In genomic region chr18:35478520-35479435, GRCh38 we compare ENCODE assay signal across 1 cellular context.
TF ChIP-seq lines count a peak whose summit lies in the region.

No MANE protein-coding gene starts in this region.

TF ChIP-seq in HepG2, 621 proteins besides CTCF, POLR2A, EP300 and RAD21 (continued from another document and continues in another):
- TF ChIP-seq, protein P1, sequence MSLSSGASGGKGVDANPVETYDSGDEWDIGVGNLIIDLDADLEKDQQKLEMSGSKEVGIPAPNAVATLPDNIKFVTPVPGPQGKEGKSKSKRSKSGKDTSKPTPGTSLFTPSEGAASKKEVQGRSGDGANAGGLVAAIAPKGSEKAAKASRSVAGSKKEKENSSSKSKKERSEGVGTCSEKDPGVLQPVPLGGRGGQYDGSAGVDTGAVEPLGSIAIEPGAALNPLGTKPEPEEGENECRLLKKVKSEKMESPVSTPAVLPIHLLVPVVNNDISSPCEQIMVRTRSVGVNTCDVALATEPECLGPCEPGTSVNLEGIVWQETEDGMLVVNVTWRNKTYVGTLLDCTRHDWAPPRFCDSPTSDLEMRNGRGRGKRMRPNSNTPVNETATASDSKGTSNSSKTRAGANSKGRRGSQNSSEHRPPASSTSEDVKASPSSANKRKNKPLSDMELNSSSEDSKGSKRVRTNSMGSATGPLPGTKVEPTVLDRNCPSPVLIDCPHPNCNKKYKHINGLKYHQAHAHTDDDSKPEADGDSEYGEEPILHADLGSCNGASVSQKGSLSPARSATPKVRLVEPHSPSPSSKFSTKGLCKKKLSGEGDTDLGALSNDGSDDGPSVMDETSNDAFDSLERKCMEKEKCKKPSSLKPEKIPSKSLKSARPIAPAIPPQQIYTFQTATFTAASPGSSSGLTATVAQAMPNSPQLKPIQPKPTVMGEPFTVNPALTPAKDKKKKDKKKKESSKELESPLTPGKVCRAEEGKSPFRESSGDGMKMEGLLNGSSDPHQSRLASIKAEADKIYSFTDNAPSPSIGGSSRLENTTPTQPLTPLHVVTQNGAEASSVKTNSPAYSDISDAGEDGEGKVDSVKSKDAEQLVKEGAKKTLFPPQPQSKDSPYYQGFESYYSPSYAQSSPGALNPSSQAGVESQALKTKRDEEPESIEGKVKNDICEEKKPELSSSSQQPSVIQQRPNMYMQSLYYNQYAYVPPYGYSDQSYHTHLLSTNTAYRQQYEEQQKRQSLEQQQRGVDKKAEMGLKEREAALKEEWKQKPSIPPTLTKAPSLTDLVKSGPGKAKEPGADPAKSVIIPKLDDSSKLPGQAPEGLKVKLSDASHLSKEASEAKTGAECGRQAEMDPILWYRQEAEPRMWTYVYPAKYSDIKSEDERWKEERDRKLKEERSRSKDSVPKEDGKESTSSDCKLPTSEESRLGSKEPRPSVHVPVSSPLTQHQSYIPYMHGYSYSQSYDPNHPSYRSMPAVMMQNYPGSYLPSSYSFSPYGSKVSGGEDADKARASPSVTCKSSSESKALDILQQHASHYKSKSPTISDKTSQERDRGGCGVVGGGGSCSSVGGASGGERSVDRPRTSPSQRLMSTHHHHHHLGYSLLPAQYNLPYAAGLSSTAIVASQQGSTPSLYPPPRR (CRISPR knock-in tag; IDR thresholded peaks at IDR 0.05; ENCODE audit: borderline replicate concordance): no peak
- TF ChIP-seq SOX13 (IDR thresholded peaks at IDR 0.05) (no peak), SOX13 (CRISPR knock-in tag; conservative IDR thresholded peaks at IDR 0.05 in 1 of 2, IDR thresholded peaks at IDR 0.05 in 1 of 2) (peak in 1 of 2 experiments; percentile 55; a peak in 1 of 4 replicates), CHD2 (IDR thresholded peaks at IDR 0.05; ENCODE audit: low read depth, low read length) (no peak), RBAK (CRISPR knock-in tag; IDR thresholded peaks at IDR 0.05) (no peak), NFKBIZ (CRISPR knock-in tag; IDR thresholded peaks at IDR 0.05) (no peak), NR1H2 (CRISPR knock-in tag; IDR thresholded peaks at IDR 0.05; ENCODE audit: borderline replicate concordance, low read depth) (no peak), SPEN (CRISPR knock-in tag; IDR thresholded peaks at IDR 0.05; ENCODE audit: low read depth) (0 out of 2 replicates have a peak, but pooled peaks have one; percentile 32), GMEB1 (CRISPR knock-in tag; IDR thresholded peaks at IDR 0.05; ENCODE audit: borderline replicate concordance) (peak; percentile 45; the same call in 1 of the 2 replicates), ZNF225 (CRISPR knock-in tag; IDR thresholded peaks at IDR 0.05) (no peak), NFRKB (IDR thresholded peaks at IDR 0.05) (no peak), PAXIP1 (CRISPR knock-in tag; conservative IDR thresholded peaks at IDR 0.05) (peak; percentile 75), SNAI1 (CRISPR knock-in tag; IDR thresholded peaks at IDR 0.05; ENCODE audit: borderline replicate concordance) (no peak), ZNF282 (IDR thresholded peaks at IDR 0.05; ENCODE audit: partially characterized antibody) (no peak), MTA3 (CRISPR knock-in tag; IDR thresholded peaks at IDR 0.05) (no peak), TCF7 (IDR thresholded peaks at IDR 0.05; ENCODE audit: low read depth) (no peak; the same call in 1 of the 2 replicates), FOSL1 (CRISPR knock-in tag; IDR thresholded peaks at IDR 0.05; ENCODE audit: borderline replicate concordance) (peak; percentile 61; the same call in 1 of the 2 replicates), AHDC1 (CRISPR knock-in tag; IDR thresholded peaks at IDR 0.05; ENCODE audit: borderline replicate concordance) (peak; percentile 63; the same call in 1 of the 2 replicates), ZNF639 (CRISPR knock-in tag; conservative IDR thresholded peaks at IDR 0.05) (no peak), SP2 (CRISPR knock-in tag; IDR thresholded peaks at IDR 0.05) (no peak), U2AF2 (IDR thresholded peaks at IDR 0.05; ENCODE audit: low read depth, low read length) (no peak), ZNF574 (CRISPR knock-in tag; IDR thresholded peaks at IDR 0.05) (no peak)
- TF ChIP-seq, protein P2, sequence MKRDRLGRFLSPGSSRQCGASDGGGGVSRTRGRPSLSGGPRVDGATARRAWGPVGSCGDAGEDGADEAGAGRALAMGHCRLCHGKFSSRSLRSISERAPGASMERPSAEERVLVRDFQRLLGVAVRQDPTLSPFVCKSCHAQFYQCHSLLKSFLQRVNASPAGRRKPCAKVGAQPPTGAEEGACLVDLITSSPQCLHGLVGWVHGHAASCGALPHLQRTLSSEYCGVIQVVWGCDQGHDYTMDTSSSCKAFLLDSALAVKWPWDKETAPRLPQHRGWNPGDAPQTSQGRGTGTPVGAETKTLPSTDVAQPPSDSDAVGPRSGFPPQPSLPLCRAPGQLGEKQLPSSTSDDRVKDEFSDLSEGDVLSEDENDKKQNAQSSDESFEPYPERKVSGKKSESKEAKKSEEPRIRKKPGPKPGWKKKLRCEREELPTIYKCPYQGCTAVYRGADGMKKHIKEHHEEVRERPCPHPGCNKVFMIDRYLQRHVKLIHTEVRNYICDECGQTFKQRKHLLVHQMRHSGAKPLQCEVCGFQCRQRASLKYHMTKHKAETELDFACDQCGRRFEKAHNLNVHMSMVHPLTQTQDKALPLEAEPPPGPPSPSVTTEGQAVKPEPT (CRISPR knock-in tag; IDR thresholded peaks at IDR 0.05; ENCODE audit: low read depth): no peak
